1 cellular context compared by ENCODE assay signal in genomic region chr17:81713556-81714411, GRCh38.
A peak's percentile ranks its signal among the peaks of the same experiment; 100 is the strongest.
TF ChIP-seq lines count a peak whose summit lies in the region.

No MANE protein-coding gene starts in this region.

TF ChIP-seq in HepG2, 621 proteins besides CTCF, POLR2A, EP300 and RAD21 (continued from another document and continues in another):
- no peak for TF ChIP-seq SRF (IDR thresholded peaks at IDR 0.05; ENCODE audit: low read depth, low read length)
- TF ChIP-seq RNF2 (conservative IDR thresholded peaks at IDR 0.05; ENCODE audit: low read depth) = no peak
- TF ChIP-seq E2F2 (CRISPR knock-in tag; IDR thresholded peaks at IDR 0.05; ENCODE audit: borderline replicate concordance) = peak; percentile 46; the same call in 1 of the 2 replicates
- TF ChIP-seq ZNF619 (CRISPR knock-in tag; IDR thresholded peaks at IDR 0.05) = peak; percentile 91
- no peak for TF ChIP-seq ZNF326 (CRISPR knock-in tag; IDR thresholded peaks at IDR 0.05; ENCODE audit: borderline replicate concordance)
- peak; percentile 71 to 81 for TF ChIP-seq HMGXB4 (CRISPR knock-in tag; IDR thresholded peaks at IDR 0.05; ENCODE audit: borderline replicate concordance in 1 of 2, low read depth in 1 of 2)
- no peak for TF ChIP-seq ZNF460 (CRISPR knock-in tag; IDR thresholded peaks at IDR 0.05; ENCODE audit: borderline replicate concordance)
- TF ChIP-seq ZBTB37 (CRISPR knock-in tag; IDR thresholded peaks at IDR 0.05) = peak; percentile 83
- no peak for TF ChIP-seq ZKSCAN1 (IDR thresholded peaks at IDR 0.05; ENCODE audit: low read length)
- TF ChIP-seq PTBP1 (IDR thresholded peaks at IDR 0.05; ENCODE audit: low read depth, low read length, poor library complexity, severe bottlenecking) = peak; percentile 88
- no peak for TF ChIP-seq SMARCC2 (IDR thresholded peaks at IDR 0.05)
- no peak for TF ChIP-seq HNRNPH1 (optimal IDR thresholded peaks at IDR 0.05; ENCODE audit: low read depth, low read length)
- no peak for TF ChIP-seq MATR3 (CRISPR knock-in tag; IDR thresholded peaks at IDR 0.05)
- peak; percentile 69; the same call in 1 of the 2 replicates for TF ChIP-seq ZNF670 (CRISPR knock-in tag; IDR thresholded peaks at IDR 0.05; ENCODE audit: borderline replicate concordance)
- no peak for TF ChIP-seq FOXM1 (CRISPR knock-in tag; IDR thresholded peaks at IDR 0.05)
- TF ChIP-seq SIX1 (CRISPR knock-in tag; IDR thresholded peaks at IDR 0.05; ENCODE audit: borderline replicate concordance) = no peak
- peak; percentile 65; the same call in 1 of the 2 replicates for TF ChIP-seq NFKB2 (CRISPR knock-in tag; IDR thresholded peaks at IDR 0.05; ENCODE audit: borderline replicate concordance)
- no peak for TF ChIP-seq ZNF275 (CRISPR knock-in tag; IDR thresholded peaks at IDR 0.05; ENCODE audit: borderline replicate concordance)
- peak; percentile 79; the same call in 1 of the 2 replicates for TF ChIP-seq HES4 (CRISPR knock-in tag; IDR thresholded peaks at IDR 0.05; ENCODE audit: borderline replicate concordance)
- TF ChIP-seq MNT (IDR thresholded peaks at IDR 0.05) = peak; percentile 50
- peak; percentile 71; the same call in 1 of the 2 replicates for TF ChIP-seq HOXA3 (CRISPR knock-in tag; IDR thresholded peaks at IDR 0.05)
- TF ChIP-seq DDIT3 (CRISPR knock-in tag; IDR thresholded peaks at IDR 0.05) = no peak
- peak; percentile 40; the same call in 1 of the 2 replicates for TF ChIP-seq ZNF773 (CRISPR knock-in tag; IDR thresholded peaks at IDR 0.05; ENCODE audit: borderline replicate concordance)
- no peak; the same call in 1 of the 2 replicates for TF ChIP-seq CCDC6 (CRISPR knock-in tag; IDR thresholded peaks at IDR 0.05)
- no peak for TF ChIP-seq SETDB1 (CRISPR knock-in tag; IDR thresholded peaks at IDR 0.05; ENCODE audit: borderline replicate concordance)
- TF ChIP-seq TRAFD1 (CRISPR knock-in tag; IDR thresholded peaks at IDR 0.05; ENCODE audit: borderline replicate concordance) = no peak
- no peak; the same call in 1 of the 2 replicates for TF ChIP-seq ZNF83 (CRISPR knock-in tag; IDR thresholded peaks at IDR 0.05; ENCODE audit: borderline replicate concordance)
- peak; percentile 89; the same call in 1 of the 2 replicates for TF ChIP-seq TSC22D2 (CRISPR knock-in tag; IDR thresholded peaks at IDR 0.05; ENCODE audit: borderline replicate concordance)
- TF ChIP-seq ZNF563 (CRISPR knock-in tag; IDR thresholded peaks at IDR 0.05) = peak; percentile 68; the same call in 1 of the 2 replicates
- TF ChIP-seq HOXA9 (CRISPR knock-in tag; IDR thresholded peaks at IDR 0.05; ENCODE audit: borderline replicate concordance) = peak; percentile 95; the same call in 1 of the 2 replicates
- TF ChIP-seq ZNF234 (CRISPR knock-in tag; conservative IDR thresholded peaks at IDR 0.05) = no peak; the same call in 1 of the 2 replicates
- 0 out of 2 replicates have a peak, but pooled peaks have one; percentile 94 for TF ChIP-seq ZNF678 (CRISPR knock-in tag; IDR thresholded peaks at IDR 0.05)
- TF ChIP-seq ELF1 (CRISPR knock-in tag; IDR thresholded peaks at IDR 0.05) = no peak; the same call in 1 of the 2 replicates
- TF ChIP-seq NR2F6 (IDR thresholded peaks at IDR 0.05) = peak; percentile 74
- TF ChIP-seq NR2F6 (CRISPR knock-in tag; IDR thresholded peaks at IDR 0.05) = peak; percentile 80
- TF ChIP-seq ARID4A (CRISPR knock-in tag; IDR thresholded peaks at IDR 0.05; ENCODE audit: borderline replicate concordance) = peak; percentile 93; the same call in 1 of the 2 replicates
- peak; percentile 41; the same call in 1 of the 2 replicates for TF ChIP-seq NR0B2 (CRISPR knock-in tag; IDR thresholded peaks at IDR 0.05)
- no peak for TF ChIP-seq EHMT2 (IDR thresholded peaks at IDR 0.05; ENCODE audit: borderline replicate concordance, low read depth, low read length)
- peak; percentile 94 for TF ChIP-seq MYC (CRISPR knock-in tag; IDR thresholded peaks at IDR 0.05; ENCODE audit: borderline replicate concordance)
- no peak for TF ChIP-seq ZNF441 (CRISPR knock-in tag; IDR thresholded peaks at IDR 0.05; ENCODE audit: borderline replicate concordance)
- TF ChIP-seq ZBTB7B (CRISPR knock-in tag; IDR thresholded peaks at IDR 0.05) = peak; percentile 95
- peak; percentile 86 for TF ChIP-seq ZBTB38 (CRISPR knock-in tag; IDR thresholded peaks at IDR 0.05)
- TF ChIP-seq SRSF9 (IDR thresholded peaks at IDR 0.05; ENCODE audit: borderline replicate concordance, insufficient read depth, low read depth, low read length, poor library complexity, severe bottlenecking) = no peak
- TF ChIP-seq ZFP62 (CRISPR knock-in tag; IDR thresholded peaks at IDR 0.05) = no peak
- TF ChIP-seq ZNF512B (CRISPR knock-in tag; IDR thresholded peaks at IDR 0.05; ENCODE audit: borderline replicate concordance) = no peak; the same call in 1 of the 2 replicates
- no peak; the same call in 1 of the 2 replicates for TF ChIP-seq SP140L (CRISPR knock-in tag; IDR thresholded peaks at IDR 0.05; ENCODE audit: borderline replicate concordance)
